8 cellular contexts compared by ENCODE assay signal in genomic region chr9:125143377-125144090, GRCh38. TPM values are rescaled to one million over a fixed set of nuclear protein-coding genes. Genes with fewer than 3 reads are reported as not detected.
DNase-seq lines count a peak whose midpoint lies in the region; ATAC-seq and TF ChIP-seq lines count a peak whose summit lies in the region.

TSS of gene SCAI (minus strand) at chr9:125143528. CDS start at chr9:125143437, 91 bp downstream.

- H2AFZ ChIP-seq in IMR-90 (replicated peaks; ENCODE audit: low read length, poor library complexity) (peak within 1 kb of the TSS; percentile 81), OCI-LY7 (ENCODE audit: low read length) (peak within 1 kb of the TSS; percentile 63)

- DNase-seq in DMS153 (lab: John Stamatoyannopoulos, UW) (peak; percentile 97), IMR-90 (peak; percentile 99), OCI-LY7 (ENCODE audit: low spot score) (peak; percentile 99), activated T-cell treated with anti-CD3 and anti-CD28 coated beads for 24 hours (ENCODE audit: low read depth) (peak; percentile 98), erythroblast (lab: John Stamatoyannopoulos, UW) (peak; percentile 99)
- DNase-seq in stimulated activated CD8-positive, alpha-beta memory T cell treated with anti-CD3 and anti-CD28 coated beads, Interleukin-7, amount 100 ng/mL, for 1 hour (ENCODE audit: low read depth in 2 of 2), result peak; percentile 92 to 96

- H2BK5ac ChIP-seq in IMR-90 (ENCODE audit: low read depth, low read length, poor library complexity, severe bottlenecking), result peak within 1 kb of the TSS; percentile 28

- peaks cover 5% of the 10 kb centered on the region; the same call in 1 of the 2 replicates for H3K4me1 ChIP-seq in IMR-90 (ENCODE audit: control insufficient read depth, insufficient read depth, low read length)
- H3K4me1 ChIP-seq in OCI-LY7 (ENCODE audit: insufficient read depth, low read length, poor library complexity, severe bottlenecking), result peaks cover 22% of the 10 kb centered on the region
- peaks cover 4% of the 10 kb centered on the region for H3K4me1 ChIP-seq in mucosa of stomach (ENCODE audit: control insufficient read depth, insufficient read depth, low read length)

- peak within 1 kb of the TSS; percentile 94; the same call in 1 of the 2 replicates for H3K23ac ChIP-seq in IMR-90 (ENCODE audit: low read depth, low read length)

- peak within 1 kb of the TSS; percentile 52 for H2BK120ac ChIP-seq in IMR-90 (ENCODE audit: low read depth, low read length)

- WGBS in IMR-90 (ENCODE audit: extremely low coverage in 2 of 2, insufficient read length in 1 of 2), 2 experiments, result 3% methylated on average over 19 of the region's 46 CpGs; no CpG with 5 or more reads in 1 of the 2 experiments

- ATAC-seq in GM21528 (IDR thresholded peaks at IDR 0.05; ENCODE audit: low FRiP score, unreplicated experiment) (peak; percentile 98), IMR-90 (ENCODE audit: low read depth) (peak; percentile 97)

- H2AK5ac ChIP-seq in IMR-90 (ENCODE audit: low read depth, low read length), result peak within 1 kb of the TSS; percentile 77; the same call in 1 of the 2 replicates

- H3K9me2 ChIP-seq in OCI-LY7 (ENCODE audit: insufficient read depth, low read length), result no peaks in the 10 kb centered on the region

- POLR2A ChIA-PET in IMR-90 (lab: Charles Lee; ENCODE audit: unreplicated experiment), result no interaction called here
- POLR2A ChIA-PET in OCI-LY7 (lab: Charles Lee), result interaction anchor here (0.6 to 1.2 kb wide), 5 partner anchors 18 to 293 kb away, joined by 3 to 4 read pairs (median 3); partner anchors contain the start of gene RABEPK

- H3K9me1 ChIP-seq in IMR-90 (ENCODE audit: insufficient read depth, low read length), result no peaks in the 10 kb centered on the region

- dilution Hi-C loops in IMR-90 (cut with HindIII; ENCODE audit: low sequenced_read_pairs, unreplicated experiment), result no loop called here

- H3K36me3 ChIP-seq in IMR-90 (ENCODE audit: control insufficient read depth, insufficient read depth, low read length) (no peaks in the 10 kb centered on the region; the same call in 1 of the 2 replicates), OCI-LY7 (ENCODE audit: insufficient read depth, low read length) (peaks cover 30% of the 10 kb centered on the region), mucosa of stomach (ENCODE audit: control insufficient read depth, insufficient read depth, low read length) (no peaks in the 10 kb centered on the region)

- peaks cover 21% of the 10 kb centered on the region; the same call in 1 of the 2 replicates for H3K79me2 ChIP-seq in OCI-LY7 (ENCODE audit: insufficient read depth, low read depth, low read length)

- H3K56ac ChIP-seq in IMR-90 (ENCODE audit: extremely low read depth, insufficient read depth, low read length), result peak within 1 kb of the TSS; percentile 51; the same call in 1 of the 2 replicates

- H3K4me3 ChIP-seq in IMR-90 (ENCODE audit: insufficient read depth, low read depth, low read length) (peak within 1 kb of the TSS; percentile 60), OCI-LY7 (ENCODE audit: low read depth, low read length, poor library complexity, severe bottlenecking) (peak within 1 kb of the TSS; percentile 82), mucosa of stomach (ENCODE audit: low read length) (peak within 1 kb of the TSS; percentile 61)

- intact Hi-C loops in IMR-90 (cut with micrococcal nuclease) (loop anchor here (1.0 to 2.0 kb wide), 4 partner anchors 202 to 369 kb away; partner anchors contain the start of gene GOLGA1), OCI-LY7 (cut with micrococcal nuclease; ENCODE audit: unreplicated experiment) (loop anchor here (1.0 to 2.0 kb wide), 4 partner anchors 202 to 373 kb away; partner anchors contain the start of genes GOLGA1 and NR6A1)

- 0 out of 2 replicates have a peak within 1 kb of the TSS, but pooled peaks have one; percentile 17 for H4K91ac ChIP-seq in IMR-90 (ENCODE audit: insufficient read depth, low read depth, low read length)

- no peaks in the 10 kb centered on the region for H3K27me3 ChIP-seq in IMR-90 (ENCODE audit: control insufficient read depth, insufficient read depth, low read length)
- no peaks in the 10 kb centered on the region for H3K27me3 ChIP-seq in mucosa of stomach (ENCODE audit: control insufficient read depth, insufficient read depth, low read length)

- peak within 1 kb of the TSS; percentile 20; the same call in 1 of the 3 replicates for H2BK15ac ChIP-seq in IMR-90 (ENCODE audit: low read depth, low read length)

- H3K4me2 ChIP-seq in IMR-90 (ENCODE audit: low read depth, low read length) (peak within 1 kb of the TSS; percentile 86), OCI-LY7 (ENCODE audit: low read length) (peak within 1 kb of the TSS; percentile 99)

- H3K9me3 ChIP-seq in IMR-90 (ENCODE audit: control insufficient read depth, insufficient read depth, low read length) (no peaks in the 10 kb centered on the region), OCI-LY7 (ENCODE audit: low read length) (no peaks in the 10 kb centered on the region), mucosa of stomach (ENCODE audit: control insufficient read depth, low read length) (no peaks in the 10 kb centered on the region)

- CTCF ChIA-PET in IMR-90 (lab: Yijun Ruan, JAX) (interaction anchor here (0.5 to 1.2 kb wide), 8 partner anchors 12 to 215 kb away, joined by 3 to 5 read pairs (median 3); no protein-coding TSS in a partner anchor), OCI-LY7 (lab: Charles Lee; ENCODE audit: unreplicated experiment) (no interaction called here)

- peak; percentile 57; the same call in 1 of the 2 replicates for TF ChIP-seq POLR2A in IMR-90 (IDR thresholded peaks at IDR 0.05; ENCODE audit: low read depth, low read length)
- TF ChIP-seq POLR2A in erythroblast (IDR thresholded peaks at IDR 0.05; ENCODE audit: low read length), result peak; percentile 31

- peak; percentile 87 for TF ChIP-seq RAD21 in IMR-90 (IDR thresholded peaks at IDR 0.05; ENCODE audit: low read length)

- H4K8ac ChIP-seq in IMR-90 (ENCODE audit: low read depth in 2 of 2, low read length in 2 of 2), result peak within 1 kb of the TSS in 1 of 2 experiments; percentile 76; a peak in 1 of 4 replicates

- H4K5ac ChIP-seq in IMR-90 (ENCODE audit: low read depth, low read length), result peak within 1 kb of the TSS; percentile 28; the same call in 1 of the 2 replicates

- H3K27ac ChIP-seq in IMR-90 (ENCODE audit: insufficient read depth, low read length) (peak within 1 kb of the TSS; percentile 5; the same call in 1 of the 2 replicates), OCI-LY7 (ENCODE audit: low read depth, low read length, poor library complexity, severe bottlenecking) (peak within 1 kb of the TSS; percentile 40)

- H3K18ac ChIP-seq in IMR-90 (ENCODE audit: low read depth, low read length), result peak within 1 kb of the TSS; percentile 12

- BruUV-seq in IMR-90 (replicated peaks; lab: Mats Ljungman, UMichigan), result no TSS peak
- no TSS peak for BruUV-seq in OCI-LY7 (replicated peaks; lab: Mats Ljungman, UMichigan)

- peaks cover 3% of the 10 kb centered on the region; the same call in 1 of the 2 replicates for H4K20me1 ChIP-seq in IMR-90 (ENCODE audit: insufficient read depth, low read length)
- H4K20me1 ChIP-seq in OCI-LY7 (ENCODE audit: insufficient read depth, low read length), result peaks cover 12% of the 10 kb centered on the region; the same call in 1 of the 2 replicates

- TF ChIP-seq CTCF in IMR-90 (conservative IDR thresholded peaks at IDR 0.05; ENCODE audit: low read depth, low read length) (peak; percentile 96), OCI-LY7 (conservative IDR thresholded peaks at IDR 0.05; ENCODE audit: low read length) (peak; percentile 91)

- peaks cover 11 to 42% of the 10 kb centered on the region in 2 experiments for H3K79me1 ChIP-seq in IMR-90 (ENCODE audit: low read depth in 1 of 2, low read length in 2 of 2)

- peak within 1 kb of the TSS; percentile 36; the same call in 1 of the 2 replicates for H2BK20ac ChIP-seq in IMR-90 (ENCODE audit: low read depth, low read length)

- H3K9ac ChIP-seq in IMR-90 (ENCODE audit: low read depth, low read length) (peak within 1 kb of the TSS; percentile 59), mucosa of stomach (ENCODE audit: low read length) (peak within 1 kb of the TSS; percentile 70)

- in situ Hi-C loops in IMR-90 (cut with MboI; ENCODE audit: low sequenced_read_pairs), result loop anchor here (5.0 to 10.0 kb wide), 3 partner anchors 201 to 369 kb away; partner anchors contain the start of genes ARPC5L, GOLGA1, NR6A1 and OLFML2A

- peak within 1 kb of the TSS; percentile 86 for H3K14ac ChIP-seq in IMR-90 (replicated peaks; ENCODE audit: low read depth, low read length)

- H2AK9ac ChIP-seq in IMR-90 (replicated peaks; ENCODE audit: low read depth, low read length, poor library complexity), result peak within 1 kb of the TSS; percentile 85

- H3K4ac ChIP-seq in IMR-90 (ENCODE audit: low read depth, low read length), result peak within 1 kb of the TSS; percentile 78

TF ChIP-seq in IMR-90, 13 proteins besides CTCF, POLR2A, EP300 and RAD21 (continues in another document):
- TF ChIP-seq MAZ (IDR thresholded peaks at IDR 0.05; ENCODE audit: borderline replicate concordance, low read depth, low read length), result peak; percentile 69; the same call in 1 of the 2 replicates
- peak; percentile 31; the same call in 1 of the 2 replicates for TF ChIP-seq MXI1 (IDR thresholded peaks at IDR 0.05; ENCODE audit: borderline replicate concordance, low read depth, low read length)
- 0 out of 2 replicates have a peak, but pooled peaks have one; percentile 21 for TF ChIP-seq USF2 (IDR thresholded peaks at IDR 0.05; ENCODE audit: low read depth, low read length)
- TF ChIP-seq BHLHE40 (IDR thresholded peaks at IDR 0.05; ENCODE audit: low read depth, low read length), result 0 out of 2 replicates have a peak, but pooled peaks have one; percentile 24
- TF ChIP-seq CHD1 (IDR thresholded peaks at IDR 0.05; ENCODE audit: low read depth, low read length), result no peak
- peak; percentile 75 for TF ChIP-seq SMC3 (IDR thresholded peaks at IDR 0.05; ENCODE audit: low read depth, low read length)

RNA-seq across cellular contexts. Expression of gene SCAI, which starts in this region (rescaled TPM):
- total RNA-seq in IMR-90 (2012; rRNA removed) (13.3 and 14.5 TPM in 2 replicates), OCI-LY7 (2022) (21.5 and 25.4 TPM in 2 replicates)
- 2.5 and 3.6 TPM in 2 replicates for polyA plus RNA-seq in IMR-90 (2012; rRNA removed)
- polyA plus RNA-seq in IMR-90 (2012; cell fraction: cytosol; rRNA removed), result 0.79 and 1.1 TPM in 2 replicates
- polyA plus RNA-seq in IMR-90 (2012; cell fraction: nucleus; rRNA removed; ENCODE audit: low replicate concordance), result 1.5 and 12.2 TPM in 2 replicates
- total RNA-seq in OCI-LY7 (2014; rRNA removed; shearing (Covaris generic)), result 23.8 and 25.0 TPM in 2 replicates

Comparison
In these comparisons a context has a peak if more than half of its experiments do, and no peak if none do; other contexts are left out.
1. Peak in every context shown above with its lines: DNase-seq, ATAC-seq, H3K4me3 ChIP-seq and H3K27ac ChIP-seq.